Comparison of ENCODE assay signal across 12 cellular contexts in the genomic region with DNA sequence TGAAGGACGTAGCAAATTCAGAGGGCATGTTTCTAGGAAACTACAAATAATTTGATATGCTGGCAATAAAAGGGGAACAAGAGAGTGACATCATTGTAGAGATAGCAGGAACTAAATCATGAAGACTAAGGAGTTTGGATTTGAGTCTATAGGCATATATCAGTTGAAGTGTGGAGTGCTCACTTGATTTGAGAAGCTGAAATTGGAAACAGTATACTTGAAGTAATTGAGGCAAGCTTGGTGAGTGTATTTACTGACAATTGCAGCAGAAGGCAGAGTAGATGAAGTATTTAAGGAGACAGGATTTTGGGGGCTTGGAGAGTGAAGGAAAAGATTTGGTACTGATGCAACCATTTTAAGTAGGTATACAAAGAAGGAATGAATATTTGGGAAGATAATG. TPM values are rescaled to one million over a fixed set of nuclear protein-coding genes. Genes with fewer than 3 reads are reported as not detected.
DNase-seq lines count a peak whose midpoint lies in the region; ATAC-seq, FAIRE-seq and TF ChIP-seq lines count a peak whose summit lies in the region.
"Had no signal": no experiment of that assay in that cellular context is flagged by ENCODE, and none has a peak within 500 bp of the region (broad histone marks: within the 10 kb centered on the region; RNA-seq: fewer than 3 reads in every experiment).

No MANE protein-coding gene starts in this region.

- intact Hi-C loops in OCI-LY7 (cut with micrococcal nuclease; ENCODE audit: unreplicated experiment) = no loop called here

- H4K20me1 ChIP-seq in GM23338 (replicated peaks; ENCODE audit: insufficient read depth) (peaks cover 3% of the 10 kb centered on the region; the same call in 1 of the 2 replicates), keratinocyte (ENCODE audit: control insufficient read depth, extremely low read depth, insufficient read depth, low read length) (no peaks in the 10 kb centered on the region), OCI-LY7 (ENCODE audit: insufficient read depth, low read length) (no peaks in the 10 kb centered on the region)

- peaks cover 18% of the 10 kb centered on the region; the same call in 2 of the 3 replicates for H3K36me3 Mint-ChIP-seq in GM23338 (ENCODE audit: low read depth)

- no peak overlapping the region for H3K4me3 ChIP-seq in GM23338
- no peak overlapping the region for H3K4me3 ChIP-seq in SJSA1
- no peak overlapping the region for H3K4me3 ChIP-seq in keratinocyte (ENCODE audit: control insufficient read depth in 2 of 3, extremely low read depth in 1 of 3, insufficient read depth in 2 of 3, low read depth in 1 of 3, low read length in 3 of 3)
- H3K4me3 ChIP-seq in OCI-LY7 (ENCODE audit: low read depth, low read length, poor library complexity, severe bottlenecking) = no peak overlapping the region
- H3K4me3 ChIP-seq: HAP-1, thoracic aorta had no signal

- H3K79me2 ChIP-seq in GM23338 (replicated peaks; ENCODE audit: insufficient read depth) (no peaks in the 10 kb centered on the region), keratinocyte (ENCODE audit: control insufficient read depth, insufficient read depth, low read length) (no peaks in the 10 kb centered on the region), OCI-LY7 (ENCODE audit: insufficient read depth, low read depth, low read length) (no peaks in the 10 kb centered on the region)

- H3K9me3 ChIP-seq in SJSA1 (replicated peaks) = no peaks in the 10 kb centered on the region
- no peaks in the 10 kb centered on the region for H3K9me3 ChIP-seq in keratinocyte (ENCODE audit: control insufficient read depth, low read depth, low read length)
- H3K9me3 ChIP-seq in OCI-LY7 (ENCODE audit: low read length) = no peaks in the 10 kb centered on the region
- H3K9me3 ChIP-seq: HAP-1, thoracic aorta had no signal

- H3K4me2 ChIP-seq in GM23338 (no peak overlapping the region), keratinocyte (ENCODE audit: control insufficient read depth, extremely low read depth, insufficient read depth, low read depth, low read length) (peak overlapping the region; percentile 26), OCI-LY7 (ENCODE audit: low read length) (no peak overlapping the region)

- H3K27ac ChIP-seq in GM23338 (ENCODE audit: low read depth) (peak overlapping the region; percentile 64; the same call in 1 of the 2 replicates), SJSA1 (peak overlapping the region; percentile 83), keratinocyte (ENCODE audit: control insufficient read depth, insufficient read depth, low read length) (peak overlapping the region; percentile 53), OCI-LY7 (ENCODE audit: low read depth, low read length, poor library complexity, severe bottlenecking) (no peak overlapping the region)
- H3K27ac ChIP-seq: thoracic aorta had no signal

- H3F3A ChIP-seq in GM23338 (replicated peaks; ENCODE audit: low read depth) = no peaks in the 10 kb centered on the region

- peak; percentile 10 for ATAC-seq in GM18499 (IDR thresholded peaks at IDR 0.05; ENCODE audit: insufficient read depth, unreplicated experiment)
- no peak for ATAC-seq in GM23338
- ATAC-seq in HG02588 (IDR thresholded peaks at IDR 0.05; ENCODE audit: unreplicated experiment) = no peak

- FAIRE-seq in keratinocyte (lab: Jason Lieb, UNC) = no peak

- no peak overlapping the region for H3K9ac ChIP-seq in keratinocyte (ENCODE audit: control insufficient read depth, extremely low read depth, insufficient read depth, low read length)

- no peaks in the 10 kb centered on the region for H3K9me3 Mint-ChIP-seq in GM23338

- TF ChIP-seq CTCF in GM23338 (conservative IDR thresholded peaks at IDR 0.05; ENCODE audit: low read depth in 2 of 2) = no peak
- no peak for TF ChIP-seq CTCF in keratinocyte (optimal IDR thresholded peaks at IDR 0.05 in 1 of 3, IDR thresholded peaks at IDR 0.05 in 1 of 3, conservative IDR thresholded peaks at IDR 0.05 in 1 of 3; ENCODE audit: extremely low read depth in 1 of 3, insufficient read depth in 2 of 3, low read length in 3 of 3)
- no peak for TF ChIP-seq CTCF in OCI-LY7 (conservative IDR thresholded peaks at IDR 0.05; ENCODE audit: low read length)

- H2AFZ ChIP-seq in GM23338 (no peak overlapping the region), keratinocyte (ENCODE audit: control insufficient read depth, low read length) (no peak overlapping the region), OCI-LY7 (ENCODE audit: low read length) (no peak overlapping the region)

- no peak for DNase-seq in GM23338 (ENCODE audit: low spot score)
- DNase-seq in SJSA1 (ENCODE audit: low read depth in 1 of 2, low spot score in 2 of 2) = no peak
- DNase-seq in keratinocyte (ENCODE audit: low read depth, low spot score) = no peak
- DNase-seq in NCI-H1436 treated with DMSO at 0.1 percent for 48 hours (lab: John Stamatoyannopoulos, UW) = no peak
- no peak for DNase-seq in NCI-H2107 treated with DMSO at 0.1 percent for 48 hours (lab: John Stamatoyannopoulos, UW; ENCODE audit: unreplicated experiment)
- DNase-seq in OCI-LY7 (ENCODE audit: low spot score) = no peak
- DNase-seq: NCI-H1092 treated with DMSO at 0.1 percent for 48 hours had no signal

- no peak overlapping the region for H3K4me3 Mint-ChIP-seq in GM23338

- POLR2A ChIA-PET in OCI-LY7 (lab: Charles Lee) = interaction anchor here (0.6 to 2.5 kb wide), 5 partner anchors 9 to 239 kb away, joined by 3 to 7 read pairs (median 3); no protein-coding TSS in a partner anchor

- no peaks in the 10 kb centered on the region for H3K4me1 Mint-ChIP-seq in GM23338

- H3K4me1 ChIP-seq in GM23338 (ENCODE audit: insufficient read depth) = no peaks in the 10 kb centered on the region
- peaks cover 50% of the 10 kb centered on the region for H3K4me1 ChIP-seq in SJSA1 (replicated peaks)
- H3K4me1 ChIP-seq in keratinocyte (ENCODE audit: control insufficient read depth, extremely low read depth, insufficient read depth, low read length) = peaks cover 22% of the 10 kb centered on the region
- no peaks in the 10 kb centered on the region for H3K4me1 ChIP-seq in OCI-LY7 (ENCODE audit: insufficient read depth, low read length, poor library complexity, severe bottlenecking)
- H3K4me1 ChIP-seq: HAP-1 had no signal

- H3K27me3 ChIP-seq in GM23338 (ENCODE audit: insufficient read depth) (no peaks in the 10 kb centered on the region), SJSA1 (replicated peaks) (no peaks in the 10 kb centered on the region), keratinocyte (ENCODE audit: control insufficient read depth, extremely low read depth, insufficient read depth, low read length) (no peaks in the 10 kb centered on the region)

- peaks cover 18% of the 10 kb centered on the region; the same call in 1 of the 2 replicates for H3K36me3 ChIP-seq in GM23338 (ENCODE audit: insufficient read depth)
- peaks cover 43% of the 10 kb centered on the region for H3K36me3 ChIP-seq in SJSA1
- H3K36me3 ChIP-seq in keratinocyte (ENCODE audit: control insufficient read depth in 2 of 2, extremely low read depth in 1 of 2, insufficient read depth in 2 of 2, low read length in 2 of 2) = peaks cover 1 to 9% of the 10 kb centered on the region in 2 experiments
- peaks cover 36% of the 10 kb centered on the region for H3K36me3 ChIP-seq in OCI-LY7 (ENCODE audit: insufficient read depth, low read length)

- H3K9me1 ChIP-seq in keratinocyte (ENCODE audit: control insufficient read depth, extremely low read depth, insufficient read depth, low read length) = no peaks in the 10 kb centered on the region

- dilution Hi-C loops in keratinocyte (cut with MboI; ENCODE audit: extremely low pct_ligation_motif_present, low sequenced_read_pairs) = no loop called here

- no peaks in the 10 kb centered on the region for H3K9me2 ChIP-seq in GM23338 (ENCODE audit: insufficient read depth)
- no peaks in the 10 kb centered on the region for H3K9me2 ChIP-seq in OCI-LY7 (ENCODE audit: insufficient read depth, low read length)

- CTCF ChIA-PET in OCI-LY7 (lab: Charles Lee; ENCODE audit: unreplicated experiment) = no interaction called here

- no TSS peak for BruUV-seq in OCI-LY7 (replicated peaks; lab: Mats Ljungman, UMichigan)

- no peak overlapping the region for H3K27ac Mint-ChIP-seq in GM23338

- H3K27me3 Mint-ChIP-seq in GM23338 (ENCODE audit: insufficient read depth, low read depth, poor library complexity) = no peaks in the 10 kb centered on the region

RNA-seq across cellular contexts. Expression of a gene that starts 6.4 kb away (rescaled TPM):
- not detected in 2 replicates for total RNA-seq in GM23338 (2014; rRNA removed; shearing (Covaris generic))
- polyA plus RNA-seq in GM23338 (2016; fragmentation: Nextera tagmentation; extraction: Ambion mirVana) (not detected in 2 replicates), keratinocyte (not detected in 3 replicates)
- not detected in 2 replicates for total RNA-seq in SJSA1 (2014; rRNA removed; shearing (Covaris generic))
- polyA plus RNA-seq in keratinocyte (2011; ENCODE audit: low read depth) = not detected
- polyA plus RNA-seq in keratinocyte (2011; cell fraction: cytosol; rRNA removed) = not detected in 2 replicates
- polyA plus RNA-seq in keratinocyte (2011; cell fraction: nucleus; rRNA removed) = not detected in 2 replicates
- polyA plus RNA-seq in keratinocyte (2012; ENCODE audit: low replicate concordance) = not detected in 2 replicates
- not detected in 3 replicates for polyA minus RNA-seq in keratinocyte
- polyA minus RNA-seq in keratinocyte (2011; cell fraction: cytosol; rRNA and poly(A)+ RNA removed) = not detected
- not detected in 2 replicates for polyA minus RNA-seq in keratinocyte (2011; cell fraction: nucleus; rRNA and poly(A)+ RNA removed)
- total RNA-seq in OCI-LY7 (2014; rRNA removed; shearing (Covaris generic)) = not detected in 2 replicates
- not detected in 2 replicates for total RNA-seq in OCI-LY7 (2022)
- total RNA-seq: lung microvascular endothelial cell, thoracic aorta had no signal

RNA-seq across cellular contexts. Expression of a gene that starts 16.7 kb away (rescaled TPM):
- 51.2 and 76.0 TPM in 2 replicates for total RNA-seq in GM23338 (2014; rRNA removed; shearing (Covaris generic))
- 22.3 and 23.1 TPM in 2 replicates for polyA plus RNA-seq in GM23338 (2016; fragmentation: Nextera tagmentation; extraction: Ambion mirVana)
- 91.8 and 112 TPM in 2 replicates for total RNA-seq in SJSA1 (2014; rRNA removed; shearing (Covaris generic))
- polyA plus RNA-seq in keratinocyte = 34.0 to 73.4 TPM (median 44.9 TPM) in 3 replicates
- 16.4 TPM for polyA plus RNA-seq in keratinocyte (2011; ENCODE audit: low read depth)
- polyA plus RNA-seq in keratinocyte (2011; cell fraction: cytosol; rRNA removed) = 22.5 and 43.4 TPM in 2 replicates
- polyA plus RNA-seq in keratinocyte (2011; cell fraction: nucleus; rRNA removed) = 48.0 and 77.7 TPM in 2 replicates
- 30.2 and 49.7 TPM in 2 replicates for polyA plus RNA-seq in keratinocyte (2012; ENCODE audit: low replicate concordance)
- polyA minus RNA-seq in keratinocyte = 14.0 to 54.8 TPM (median 29.0 TPM) in 3 replicates
- polyA minus RNA-seq in keratinocyte (2011; cell fraction: cytosol; rRNA and poly(A)+ RNA removed) = 44.1 TPM
- polyA minus RNA-seq in keratinocyte (2011; cell fraction: nucleus; rRNA and poly(A)+ RNA removed) = 67.5 and 109 TPM in 2 replicates
- total RNA-seq in OCI-LY7 (2014; rRNA removed; shearing (Covaris generic)) = 13.4 and 15.8 TPM in 2 replicates
- total RNA-seq in OCI-LY7 (2022) = 18.8 and 24.3 TPM in 2 replicates
